Comparison of ENCODE assay signal across 17 cellular contexts in genomic region chr1:30725450-30726095, GRCh38. TPM values are rescaled to one million over a fixed set of nuclear protein-coding genes. Genes with fewer than 3 reads are reported as not detected.
A peak's percentile ranks its signal among the peaks of the same experiment; 100 is the strongest.
DNase-seq lines count a peak whose midpoint lies in the region; ATAC-seq, FAIRE-seq and TF ChIP-seq lines count a peak whose summit lies in the region.
"Had no signal": no experiment of that assay in that cellular context is flagged by ENCODE, and none has a peak within 500 bp of the region (broad histone marks: within the 10 kb centered on the region; RNA-seq: fewer than 3 reads in every experiment).

No MANE protein-coding gene starts in this region.

- no peak for TF ChIP-seq CTCF in astrocyte (IDR thresholded peaks at IDR 0.05; ENCODE audit: insufficient read depth, low read depth, low read length)
- no peak for TF ChIP-seq CTCF in kidney (IDR thresholded peaks at IDR 0.05; ENCODE audit: borderline replicate concordance, extremely low read depth, insufficient read depth)
- no peak for TF ChIP-seq CTCF in GM13976 (IDR thresholded peaks at IDR 0.05; ENCODE audit: borderline replicate concordance, control extremely low read depth, extremely low read depth, insufficient read depth, missing control alignments)

- H2AFZ ChIP-seq in astrocyte (ENCODE audit: low read depth, low read length): no peak overlapping the region

- H3K27ac ChIP-seq in BLaER1 (no peak overlapping the region), astrocyte (ENCODE audit: low read depth, low read length) (no peak overlapping the region), kidney (ENCODE audit: low read depth in 2 of 2, low read length in 2 of 2) (no peak overlapping the region)
- H3K27ac ChIP-seq: A549 had no signal

- H3K4me1 Mint-ChIP-seq in astrocyte (ENCODE audit: low read depth, unreplicated experiment): peaks cover 10% of the 10 kb centered on the region
- peaks cover 31% of the 10 kb centered on the region for H3K4me1 Mint-ChIP-seq in stimulated activated effector memory CD8-positive, alpha-beta T cell treated with anti-CD3 and anti-CD28 coated beads, Interleukin-12 subunit alpha, Interleukin-12 subunit beta, amount 100 ng/mL, for 72 hours
- peaks cover 6% of the 10 kb centered on the region for H3K4me1 Mint-ChIP-seq in activated T-helper 17 cell treated with anti-CD3 and anti-CD28 coated beads, Interleukin-2, amount 50 U/mL, for 72 hours

- no peak for DNase-seq in astrocyte (ENCODE audit: low read depth)
- peak; percentile 61 for DNase-seq in kidney
- no peak for DNase-seq in stimulated activated effector memory CD8-positive, alpha-beta T cell treated with anti-CD3 and anti-CD28 coated beads, Interleukin-12 subunit alpha, Interleukin-12 subunit beta, amount 100 ng/mL, for 72 hours (ENCODE audit: low spot score in 2 of 2)
- DNase-seq in GM13976 (ENCODE audit: low spot score): no peak
- DNase-seq in NCI-H2107 treated with DMSO at 0.1 percent for 48 hours (lab: John Stamatoyannopoulos, UW; ENCODE audit: unreplicated experiment): no peak
- DNase-seq: GF-D8, HCEC 1CT, MV-4-11, NCI-H1436, NCI-H2081, NCI-H526 treated with DMSO at 0.1 percent for 48 hours, OCI-M1 had no signal

- no peak overlapping the region for H3K9ac ChIP-seq in BLaER1
- H3K9ac ChIP-seq in astrocyte (ENCODE audit: low read length): no peak overlapping the region
- H3K9ac ChIP-seq in kidney (ENCODE audit: low read length in 2 of 2): no peak overlapping the region

- in situ Hi-C loops in GM13976 (cut with MboI; ENCODE audit: low sequenced_read_pairs, unreplicated experiment): loop anchor here (10.0 kb wide), 1 partner anchor 189 kb away; no protein-coding TSS in a partner anchor

- no peaks in the 10 kb centered on the region for H3K36me3 Mint-ChIP-seq in astrocyte (ENCODE audit: low read depth, unreplicated experiment)
- H3K36me3 Mint-ChIP-seq in stimulated activated effector memory CD8-positive, alpha-beta T cell treated with anti-CD3 and anti-CD28 coated beads, Interleukin-12 subunit alpha, Interleukin-12 subunit beta, amount 100 ng/mL, for 72 hours: peaks cover 50% of the 10 kb centered on the region
- peaks cover 5% of the 10 kb centered on the region for H3K36me3 Mint-ChIP-seq in activated T-helper 17 cell treated with anti-CD3 and anti-CD28 coated beads, Interleukin-2, amount 50 U/mL, for 72 hours (ENCODE audit: low read depth)

- H3K27me3 ChIP-seq in BLaER1 (no peaks in the 10 kb centered on the region), astrocyte (ENCODE audit: insufficient read depth, low read length) (no peaks in the 10 kb centered on the region)

- H3K79me2 ChIP-seq in astrocyte (ENCODE audit: insufficient read depth, low read length): no peaks in the 10 kb centered on the region

- FAIRE-seq in astrocyte (lab: Jason Lieb, UNC) (no peak), kidney (lab: Jason Lieb, UNC) (no peak)
- FAIRE-seq: A549, HTR-8/SVneo had no signal

- H3K4me3 Mint-ChIP-seq in astrocyte (ENCODE audit: unreplicated experiment): no peak overlapping the region
- H3K4me3 Mint-ChIP-seq in stimulated activated effector memory CD8-positive, alpha-beta T cell treated with anti-CD3 and anti-CD28 coated beads, Interleukin-12 subunit alpha, Interleukin-12 subunit beta, amount 100 ng/mL, for 72 hours: no peak overlapping the region
- H3K4me3 Mint-ChIP-seq in activated T-helper 17 cell treated with anti-CD3 and anti-CD28 coated beads, Interleukin-2, amount 50 U/mL, for 72 hours: no peak overlapping the region
- H3K4me3 Mint-ChIP-seq: CD4-positive, alpha-beta memory T cell had no signal

- H3K4me1 ChIP-seq in BLaER1 (peaks cover 90% of the 10 kb centered on the region), astrocyte (ENCODE audit: insufficient read depth, low read length) (peaks cover 8% of the 10 kb centered on the region), kidney (ENCODE audit: control insufficient read depth in 1 of 2, insufficient read depth in 1 of 2, low read depth in 1 of 2, low read length in 2 of 2) (peaks cover 0 to 3% of the 10 kb centered on the region in 2 donors)
- H3K4me1 ChIP-seq: A549 had no signal

- H4K20me1 ChIP-seq in BLaER1 (peaks cover 33% of the 10 kb centered on the region), astrocyte (ENCODE audit: insufficient read depth, low read length) (no peaks in the 10 kb centered on the region)

- H3K4me2 ChIP-seq in BLaER1: peak overlapping the region; percentile 81
- H3K4me2 ChIP-seq in astrocyte (ENCODE audit: low read length): no peak overlapping the region
- H3K4me2 ChIP-seq: A549 had no signal

- H3K27me3 Mint-ChIP-seq in astrocyte (ENCODE audit: low read depth, unreplicated experiment): peaks cover 3% of the 10 kb centered on the region
- H3K27me3 Mint-ChIP-seq in activated T-helper 17 cell treated with anti-CD3 and anti-CD28 coated beads, Interleukin-2, amount 50 U/mL, for 72 hours: no peaks in the 10 kb centered on the region
- H3K27me3 Mint-ChIP-seq: CD4-positive, alpha-beta memory T cell had no signal

- no peak for ATAC-seq in stimulated activated effector memory CD8-positive, alpha-beta T cell treated with anti-CD3 and anti-CD28 coated beads, Interleukin-12 subunit alpha, Interleukin-12 subunit beta, amount 100 ng/mL, for 72 hours
- ATAC-seq in activated T-helper 17 cell treated with anti-CD3 and anti-CD28 coated beads, Interleukin-2, amount 50 U/mL, for 72 hours (replicated peaks): no peak
- ATAC-seq: A549 had no signal

- H3K4me3 ChIP-seq in BLaER1 (no peak overlapping the region), astrocyte (ENCODE audit: insufficient read depth, low read depth, low read length) (no peak overlapping the region), kidney (ENCODE audit: low read length in 2 of 2) (no peak overlapping the region)
- H3K4me3 ChIP-seq: A549 had no signal

- no peaks in the 10 kb centered on the region for H3K9me3 Mint-ChIP-seq in astrocyte (ENCODE audit: unreplicated experiment)
- no peaks in the 10 kb centered on the region for H3K9me3 Mint-ChIP-seq in stimulated activated effector memory CD8-positive, alpha-beta T cell treated with anti-CD3 and anti-CD28 coated beads, Interleukin-12 subunit alpha, Interleukin-12 subunit beta, amount 100 ng/mL, for 72 hours
- no peaks in the 10 kb centered on the region for H3K9me3 Mint-ChIP-seq in activated T-helper 17 cell treated with anti-CD3 and anti-CD28 coated beads, Interleukin-2, amount 50 U/mL, for 72 hours

- peak overlapping the region; percentile 31 for H3K27ac Mint-ChIP-seq in astrocyte (ENCODE audit: unreplicated experiment)
- peak overlapping the region; percentile 8 for H3K27ac Mint-ChIP-seq in stimulated activated effector memory CD8-positive, alpha-beta T cell treated with anti-CD3 and anti-CD28 coated beads, Interleukin-12 subunit alpha, Interleukin-12 subunit beta, amount 100 ng/mL, for 72 hours
- H3K27ac Mint-ChIP-seq in activated T-helper 17 cell treated with anti-CD3 and anti-CD28 coated beads, Interleukin-2, amount 50 U/mL, for 72 hours: no peak overlapping the region

- intact Hi-C loops in kidney (cut with DNase I): no loop called here

- H3K36me3 ChIP-seq in BLaER1: no peaks in the 10 kb centered on the region
- no peaks in the 10 kb centered on the region for H3K36me3 ChIP-seq in astrocyte (ENCODE audit: insufficient read depth, low read length)
- H3K36me3 ChIP-seq in kidney (ENCODE audit: control insufficient read depth in 1 of 2, insufficient read depth in 2 of 2, low read length in 2 of 2): no peaks in the 10 kb centered on the region

- H3K9me3 ChIP-seq in BLaER1: no peaks in the 10 kb centered on the region
- no peaks in the 10 kb centered on the region for H3K9me3 ChIP-seq in astrocyte (ENCODE audit: insufficient read depth, low read depth, low read length)
- H3K9me3 ChIP-seq in kidney (ENCODE audit: control insufficient read depth in 1 of 2, low read length in 2 of 2): no peaks in the 10 kb centered on the region
- H3K9me3 ChIP-seq: A549 had no signal

RNA-seq across cellular contexts. Expression of gene MATN1, which starts 2.2 kb away (rescaled TPM):
- total RNA-seq in astrocyte (0.32 and 0.34 TPM in 2 replicates), kidney (0.13 TPM)
- not detected for polyA plus RNA-seq in kidney (ENCODE audit: insufficient read depth, low read depth, low replicate concordance)
- total RNA-seq in activated T-helper 17 cell treated with anti-CD3 and anti-CD28 coated beads, Interleukin-2, amount 50 U/mL, for 72 hours: under 1 TPM; 0.26 to 0.52 TPM

RNA-seq across cellular contexts. Expression of gene LAPTM5, which starts 32.0 kb away (rescaled TPM):
- total RNA-seq in astrocyte (0.77 and 0.89 TPM in 2 replicates), kidney (108 TPM)
- polyA plus RNA-seq in kidney (ENCODE audit: insufficient read depth, low read depth, low replicate concordance): 23.5 TPM
- total RNA-seq in activated T-helper 17 cell treated with anti-CD3 and anti-CD28 coated beads, Interleukin-2, amount 50 U/mL, for 72 hours: 100 to 1,000 TPM; 316 to 333 TPM

Comparison
In these comparisons a context has a peak if more than half of its experiments do, and no peak if none do; other contexts are left out.
1. RNA of gene LAPTM5, which starts 32.0 kb away (total RNA-seq): 316 to 333 TPM in activated T-helper 17 cell treated with anti-CD3 and anti-CD28 coated beads, Interleukin-2, amount 50 U/mL, for 72 hours and 108 TPM in kidney (single experiment); 0.77 to 0.89 TPM in astrocyte; every median in the first group is over 10 times any median in the second.